8 cellular contexts compared by ENCODE assay signal in genomic region chr19:53394974-53395839, GRCh38. TPM values are rescaled to one million over a fixed set of nuclear protein-coding genes. Genes with fewer than 3 reads are reported as not detected.
A peak's percentile ranks its signal among the peaks of the same experiment; 100 is the strongest.
DNase-seq lines count a peak whose midpoint lies in the region; ATAC-seq and TF ChIP-seq lines count a peak whose summit lies in the region.

Gene ZNF765 (plus strand): TSS chr19:53395149. CDS start chr19:53398016, 2,867 bp downstream.

- in situ Hi-C loops in GM13977 (cut with MboI; ENCODE audit: low pct_unique_long_range_greater_than_20kb, low sequenced_read_pairs, unreplicated experiment): no loop called here

- intact Hi-C loops in ascending aorta (cut with DNase I) (loop anchor here (1.0 to 2.0 kb wide), 4 partner anchors 30 to 199 kb away; partner anchors contain the start of genes ZNF525 and ZNF813), vagina (cut with DNase I) (no loop called here)

- H3K4me1 ChIP-seq in ascending aorta (peaks cover 0 to 13% of the 10 kb centered on the region in 2 donors), rectal smooth muscle tissue (ENCODE audit: control insufficient read depth, insufficient read depth, low read length) (peaks cover 5% of the 10 kb centered on the region), vagina (peaks cover 21% of the 10 kb centered on the region)

- H3K27me3 ChIP-seq in ascending aorta (no peaks in the 10 kb centered on the region), rectal smooth muscle tissue (ENCODE audit: control insufficient read depth, insufficient read depth, low read length) (no peaks in the 10 kb centered on the region), vagina (no peaks in the 10 kb centered on the region)

- peak in 1 of 2 donors; percentile 76 for TF ChIP-seq POLR2A in vagina (IDR thresholded peaks at IDR 0.05)

- ATAC-seq in HG02870 (IDR thresholded peaks at IDR 0.05; ENCODE audit: unreplicated experiment): peak; percentile 76

- DNase-seq in GM13977 (ENCODE audit: low spot score) (peak; percentile 92), NCI-H1694 treated with DMSO at 0.1 percent for 48 hours (lab: John Stamatoyannopoulos, UW) (peak; percentile 63), T-helper 2 cell (peak; percentile 89 to 95 (median 93)), ascending aorta (ENCODE audit: low spot score in 2 of 2) (peak; percentile 82 to 97), hepatic stellate cell (ENCODE audit: low spot score) (peak; percentile 91), vagina (ENCODE audit: extremely low spot score in 2 of 2) (peak; percentile 94 to 98)

- H3K9me3 ChIP-seq in ascending aorta: no peaks in the 10 kb centered on the region
- no peaks in the 10 kb centered on the region for H3K9me3 ChIP-seq in vagina

- H3K4me3 ChIP-seq in ascending aorta: peak within 1 kb of the TSS; percentile 65 to 68
- peak within 1 kb of the TSS; percentile 89 for H3K4me3 ChIP-seq in rectal smooth muscle tissue (ENCODE audit: low read length)
- H3K4me3 ChIP-seq in vagina: peak within 1 kb of the TSS; percentile 46 to 86

- peak within 1 kb of the TSS; percentile 80 to 83 for H3K27ac ChIP-seq in ascending aorta
- peak within 1 kb of the TSS; percentile 81 for H3K27ac ChIP-seq in rectal smooth muscle tissue (ENCODE audit: low read depth, low read length)
- H3K27ac ChIP-seq in vagina: peak within 1 kb of the TSS; percentile 81

- H3K9ac ChIP-seq in rectal smooth muscle tissue (ENCODE audit: low read length): peak within 1 kb of the TSS; percentile 70

- H3K36me3 ChIP-seq in ascending aorta (peaks cover 6 to 18% of the 10 kb centered on the region in 2 donors), rectal smooth muscle tissue (ENCODE audit: control insufficient read depth, insufficient read depth, low read length) (peaks cover 5% of the 10 kb centered on the region), vagina (peaks cover 0 to 21% of the 10 kb centered on the region in 2 donors)

- TF ChIP-seq CTCF in GM13977 (IDR thresholded peaks at IDR 0.05; ENCODE audit: extremely low read depth, insufficient read depth, missing control alignments): peak; percentile 24
- TF ChIP-seq CTCF in ascending aorta (IDR thresholded peaks at IDR 0.05): peak; percentile 47 to 58 (median 55)
- TF ChIP-seq CTCF in vagina (IDR thresholded peaks at IDR 0.05): peak in 2 of 3 experiments; percentile 27 to 40

RNA-seq across cellular contexts. Expression of gene ZNF765, which starts in this region (rescaled TPM):
- 3.5 TPM for total RNA-seq in ascending aorta
- total RNA-seq in vagina: 10.6 TPM

Comparison
In these comparisons a context has a peak if more than half of its experiments do, and no peak if none do; other contexts are left out.
1. Peak in every context shown above with its lines: DNase-seq, ATAC-seq, H3K4me3 ChIP-seq and H3K27ac ChIP-seq.